19 cellular contexts compared by ENCODE assay signal in genomic region chr16:71758293-71758760, GRCh38. TPM values are rescaled to one million over a fixed set of nuclear protein-coding genes. Genes with fewer than 3 reads are reported as not detected.
DNase-seq lines count a peak whose midpoint lies in the region; ATAC-seq, FAIRE-seq and TF ChIP-seq lines count a peak whose summit lies in the region.
"Had no signal": no experiment of that assay in that cellular context is flagged by ENCODE, and none has a peak within 500 bp of the region (broad histone marks: within the 10 kb centered on the region; RNA-seq: fewer than 3 reads in every experiment).

No MANE protein-coding gene starts in this region.

- POLR2A ChIA-PET in A549 (lab: Yijun Ruan, JAX) (no interaction called here), HepG2 (lab: Yijun Ruan, JAX) (no interaction called here)

- H3K9me3 ChIP-seq in A549, result no peaks in the 10 kb centered on the region
- H3K9me3 ChIP-seq in heart left ventricle, result no peaks in the 10 kb centered on the region
- H3K9me3 ChIP-seq in HepG2 (ENCODE audit: low read length), result no peaks in the 10 kb centered on the region
- H3K9me3 ChIP-seq: BE2C, SJSA1 had no signal

- TF ChIP-seq CTCF in A549 (IDR thresholded peaks at IDR 0.05) (no peak), heart left ventricle (IDR thresholded peaks at IDR 0.05) (no peak), HepG2 (CRISPR knock-in tag; IDR thresholded peaks at IDR 0.05) (no peak)

- H3K27ac ChIP-seq in A549 (no peak overlapping the region), heart left ventricle (no peak overlapping the region), HepG2 (ENCODE audit: extremely low read length, insufficient read depth, low read length) (peak overlapping the region; percentile 20)
- H3K27ac ChIP-seq: SJSA1 had no signal

- FAIRE-seq in A549 (lab: Jason Lieb, UNC) (no peak), HTR-8/SVneo (lab: Jason Lieb, UNC) (peak; percentile 90), HepG2 (lab: Jason Lieb, UNC) (peak; percentile 81)
- FAIRE-seq: H1 had no signal

- CTCF ChIA-PET in A549 (lab: Yijun Ruan, JAX), result no interaction called here
- CTCF ChIA-PET in HepG2 (lab: Yijun Ruan, JAX; ENCODE audit: low intra/inter-chr PET ratio, low total read pairs), result no interaction called here

- no peaks in the 10 kb centered on the region for H3K4me1 ChIP-seq in A549
- peaks cover 0 to 9% (median 0%) of the 10 kb centered on the region in 12 donors for H3K4me1 ChIP-seq in heart left ventricle
- H3K4me1 ChIP-seq in HepG2 (ENCODE audit: insufficient read depth, low read length), result peaks cover 17% of the 10 kb centered on the region
- H3K4me1 ChIP-seq: BE2C had no signal

- H3K79me2 ChIP-seq in HepG2 (ENCODE audit: insufficient read depth, low read length), result no peaks in the 10 kb centered on the region

- TF ChIP-seq RAD21 in A549 (conservative IDR thresholded peaks at IDR 0.05 in 1 of 2, IDR thresholded peaks at IDR 0.05 in 1 of 2) (no peak), HepG2 (CRISPR knock-in tag; IDR thresholded peaks at IDR 0.05) (no peak)

- TF ChIP-seq EP300 in A549 (IDR thresholded peaks at IDR 0.05) (no peak), HepG2 (IDR thresholded peaks at IDR 0.05; ENCODE audit: low read depth in 2 of 2, low read length in 2 of 2) (no peak), HepG2 (CRISPR knock-in tag; IDR thresholded peaks at IDR 0.05; ENCODE audit: borderline replicate concordance) (no peak)

- no peak for ATAC-seq in A549
- peak; percentile 79 to 94 (median 86) for ATAC-seq in heart left ventricle
- ATAC-seq in HepG2, result peak; percentile 88
- ATAC-seq: CD8-positive, alpha-beta T cell had no signal

- TF ChIP-seq POLR2A in A549 (IDR thresholded peaks at IDR 0.05; ENCODE audit: low read length) (no peak), heart left ventricle (IDR thresholded peaks at IDR 0.05) (no peak), HepG2 (IDR thresholded peaks at IDR 0.05; ENCODE audit: insufficient read depth in 1 of 2, low read depth in 2 of 2, low read length in 2 of 2) (no peak)

- no TSS peak for BruUV-seq in HepG2 (replicated peaks; lab: Mats Ljungman, UMichigan)

- WGBS in A549 (ENCODE audit: missing lambda C conversion rate), result 82% methylated on average over 5 of the region's 5 CpGs
- WGBS in heart left ventricle, 4 donors, result 40 to 63% (median 57%) methylated on average over 5 of the region's 5 CpGs
- 47% methylated on average over 5 of the region's 5 CpGs for WGBS in HepG2 (ENCODE audit: low lambda C conversion rate)

- H2AFZ ChIP-seq in HepG2 (ENCODE audit: low read length), result no peak overlapping the region

- intact Hi-C loops in heart left ventricle (cut with DNase I) (no loop called here), HepG2 (cut with micrococcal nuclease; ENCODE audit: unreplicated experiment) (no loop called here)

- H3K4me2 ChIP-seq in A549 (no peak overlapping the region), HepG2 (ENCODE audit: low read depth, low read length) (peak overlapping the region; percentile 2; the same call in 1 of the 2 replicates)

- DNase-seq in A549 (ENCODE audit: low read depth in 1 of 2, low spot score in 1 of 2) (no peak), HTR-8/SVneo (ENCODE audit: insufficient read length, low spot score) (no peak), heart left ventricle (no peak), HepG2 (ENCODE audit: low spot score) (peak; percentile 41), HUDEP-2 (lab: John Stamatoyannopoulos, UW; ENCODE audit: unreplicated experiment in 76 of 76) (no peak), NCI-H526 treated with DMSO at 0.1 percent for 48 hours (lab: John Stamatoyannopoulos, UW) (no peak), NAMALWA (ENCODE audit: low spot score) (no peak)
- DNase-seq: BE2C; CD8-positive, alpha-beta T cell; HFFc6; Karpas-422; NCI-H1417; NCI-H2029; NCI-H510A treated with DMSO at 0.1 percent for 48 hours; NK-92 treated with Interleukin-12 subunit alpha and Interleukin-12 subunit beta, amount 100 ng/mL, for 24 hours; OCI-M1; RPMI8226 had no signal

- H4K20me1 ChIP-seq in HepG2 (ENCODE audit: insufficient read depth, low read length), result peaks cover 5% of the 10 kb centered on the region; the same call in 1 of the 2 replicates

- in situ Hi-C loops in HepG2 (cut with HindIII; ENCODE audit: extremely low pct_ligation_motif_present, low pct_unique_long_range_greater_than_20kb), result no loop called here

- H3K9ac ChIP-seq in HepG2 (ENCODE audit: insufficient read depth, low read depth, low read length), result no peak overlapping the region

- H3K27me3 ChIP-seq in heart left ventricle (no peaks in the 10 kb centered on the region), HepG2 (ENCODE audit: control insufficient read depth in 1 of 2, insufficient read depth in 2 of 2, low read length in 2 of 2) (no peaks in the 10 kb centered on the region)
- H3K27me3 ChIP-seq: BE2C, SJSA1 had no signal

- H3K36me3 ChIP-seq in heart left ventricle, result peaks cover 0 to 100% (median 100%) of the 10 kb centered on the region in 9 donors
- H3K36me3 ChIP-seq in HepG2 (replicated peaks in 1 of 2; ENCODE audit: control insufficient read depth in 1 of 2, insufficient read depth in 2 of 2, low read length in 2 of 2), result peaks cover 30 to 69% of the 10 kb centered on the region in 2 experiments

- no peak overlapping the region for H3K4me3 ChIP-seq in A549
- H3K4me3 ChIP-seq in heart left ventricle, result no peak overlapping the region
- no peak overlapping the region for H3K4me3 ChIP-seq in HepG2 (replicated peaks in 1 of 3; ENCODE audit: insufficient read depth in 1 of 3, low read depth in 2 of 3, low read length in 3 of 3)
- H3K4me3 ChIP-seq: SJSA1 had no signal

RNA-seq across cellular contexts. Expression of gene PHLPP2, which starts 33.8 kb away (rescaled TPM):
- polyA plus RNA-seq in A549 (2011; rRNA removed) (11.3 and 12.6 TPM in 2 replicates), A549 (2017; fragmentation: RNase III; extraction: RNeasy Plus Mini Kit Qiagen cat#74134 plus additional on column Dnase treatment) (7.9 to 8.2 TPM (median 8.0 TPM) in 3 replicates), heart left ventricle (1 to 10 TPM in 1 of 2 donors, under 1 TPM in 1; 0.99 to 1.6 TPM), HepG2 (2011; rRNA removed) (8.9 and 13.8 TPM in 2 replicates)
- polyA plus RNA-seq in A549 (2012; cell fraction: cytosol; rRNA removed), result 5.3 and 6.5 TPM in 2 replicates
- polyA plus RNA-seq in A549 (2012; cell fraction: nucleus; rRNA removed), result 7.4 and 8.8 TPM in 2 replicates
- polyA minus RNA-seq in A549 (2011; rRNA and poly(A)+ RNA removed), result 27.6 and 29.4 TPM in 2 replicates
- total RNA-seq in heart left ventricle (1 to 10 TPM; 2.5 to 7.4 (median 3.6) TPM), HepG2 (2016; rRNA removed; fragmentation: Illumina TruSeq; extraction: Trizol) (8.9 and 9.6 TPM in 2 replicates)
- total RNA-seq in HepG2 (2016; cell fraction: cytosol; rRNA removed; fragmentation: Illumina TruSeq; extraction: Trizol; ENCODE audit: low read depth), result 11.8 and 13.6 TPM in 2 replicates
- 8.2 and 9.0 TPM in 2 replicates for total RNA-seq in HepG2 (2016; cell fraction: insoluble cytoplasmic fraction; rRNA removed; fragmentation: Illumina TruSeq; extraction: Trizol)
- 7.0 and 7.7 TPM in 2 replicates for total RNA-seq in HepG2 (2016; cell fraction: membrane; rRNA removed; fragmentation: Illumina TruSeq; extraction: Trizol)
- 10.5 and 11.4 TPM in 2 replicates for total RNA-seq in HepG2 (2016; cell fraction: nucleus; rRNA removed; fragmentation: Illumina TruSeq; extraction: Trizol)
- 6.1 and 9.0 TPM in 2 replicates for polyA plus RNA-seq in HepG2 (2011; cell fraction: cytosol; rRNA removed)
- polyA plus RNA-seq in HepG2 (2011; cell fraction: nucleus; rRNA removed), result 10.8 and 14.3 TPM in 2 replicates
- polyA plus RNA-seq in HepG2 (2012), result 5.4 and 5.8 TPM in 2 replicates
- 0.49 and 0.51 TPM in 2 replicates for polyA plus RNA-seq in HepG2 (2016; cell fraction: cytosol; fragmentation: Illumina TruSeq; extraction: Trizol; ENCODE audit: low read depth)
- 4.9 and 5.3 TPM in 2 replicates for polyA plus RNA-seq in HepG2 (2016; cell fraction: insoluble cytoplasmic fraction; fragmentation: Illumina TruSeq; extraction: Trizol; ENCODE audit: low read depth)
- polyA plus RNA-seq in HepG2 (2016; cell fraction: membrane; fragmentation: Illumina TruSeq; extraction: Trizol; ENCODE audit: low read depth), result 0.70 and 0.99 TPM in 2 replicates
- 10.8 and 11.1 TPM in 2 replicates for polyA plus RNA-seq in HepG2 (2016; cell fraction: nucleus; fragmentation: Illumina TruSeq; extraction: Trizol; ENCODE audit: insufficient read depth, low read depth)
- polyA minus RNA-seq in HepG2 (2011; rRNA and poly(A)+ RNA removed; ENCODE audit: low replicate concordance), result 27.4 and 35.4 TPM in 2 replicates
- polyA minus RNA-seq in HepG2 (2011; cell fraction: cytosol; rRNA and poly(A)+ RNA removed), result 14.7 and 18.3 TPM in 2 replicates
- 23.0 and 30.5 TPM in 2 replicates for polyA minus RNA-seq in HepG2 (2011; cell fraction: nucleus; rRNA and poly(A)+ RNA removed)

RNA-seq across cellular contexts. Expression of gene AP1G1, which starts 50.3 kb away (rescaled TPM):
- polyA plus RNA-seq in A549 (2011; rRNA removed) (85.6 and 98.0 TPM in 2 replicates), A549 (2017; fragmentation: RNase III; extraction: RNeasy Plus Mini Kit Qiagen cat#74134 plus additional on column Dnase treatment) (38.1 to 40.7 TPM (median 38.6 TPM) in 3 replicates), heart left ventricle (10 to 100 TPM; 10.5 to 33.0 TPM), HepG2 (2011; rRNA removed) (58.8 and 62.2 TPM in 2 replicates)
- 24.0 and 27.9 TPM in 2 replicates for polyA plus RNA-seq in A549 (2012; cell fraction: cytosol; rRNA removed)
- polyA plus RNA-seq in A549 (2012; cell fraction: nucleus; rRNA removed), result 31.3 and 54.0 TPM in 2 replicates
- polyA minus RNA-seq in A549 (2011; rRNA and poly(A)+ RNA removed), result 158 and 173 TPM in 2 replicates
- total RNA-seq in heart left ventricle (10 to 100 TPM; 32.1 to 60.5 (median 37.1) TPM), HepG2 (2016; rRNA removed; fragmentation: Illumina TruSeq; extraction: Trizol) (66.2 and 87.1 TPM in 2 replicates)
- 7.1 TPM in 2 replicates for total RNA-seq in HepG2 (2016; cell fraction: cytosol; rRNA removed; fragmentation: Illumina TruSeq; extraction: Trizol; ENCODE audit: low read depth)
- 66.4 and 87.7 TPM in 2 replicates for total RNA-seq in HepG2 (2016; cell fraction: insoluble cytoplasmic fraction; rRNA removed; fragmentation: Illumina TruSeq; extraction: Trizol)
- 21.0 and 22.8 TPM in 2 replicates for total RNA-seq in HepG2 (2016; cell fraction: membrane; rRNA removed; fragmentation: Illumina TruSeq; extraction: Trizol)
- total RNA-seq in HepG2 (2016; cell fraction: nucleus; rRNA removed; fragmentation: Illumina TruSeq; extraction: Trizol), result 90.7 and 111 TPM in 2 replicates
- polyA plus RNA-seq in HepG2 (2011; cell fraction: cytosol; rRNA removed), result 40.7 and 56.1 TPM in 2 replicates
- 69.2 and 80.7 TPM in 2 replicates for polyA plus RNA-seq in HepG2 (2011; cell fraction: nucleus; rRNA removed)
- 41.7 and 51.2 TPM in 2 replicates for polyA plus RNA-seq in HepG2 (2012)
- 2.4 and 3.2 TPM in 2 replicates for polyA plus RNA-seq in HepG2 (2016; cell fraction: cytosol; fragmentation: Illumina TruSeq; extraction: Trizol; ENCODE audit: low read depth)
- 61.2 and 67.4 TPM in 2 replicates for polyA plus RNA-seq in HepG2 (2016; cell fraction: insoluble cytoplasmic fraction; fragmentation: Illumina TruSeq; extraction: Trizol; ENCODE audit: low read depth)
- polyA plus RNA-seq in HepG2 (2016; cell fraction: membrane; fragmentation: Illumina TruSeq; extraction: Trizol; ENCODE audit: low read depth), result 9.9 and 10.4 TPM in 2 replicates
- 71.7 and 84.0 TPM in 2 replicates for polyA plus RNA-seq in HepG2 (2016; cell fraction: nucleus; fragmentation: Illumina TruSeq; extraction: Trizol; ENCODE audit: insufficient read depth, low read depth)
- 149 and 155 TPM in 2 replicates for polyA minus RNA-seq in HepG2 (2011; rRNA and poly(A)+ RNA removed; ENCODE audit: low replicate concordance)
- polyA minus RNA-seq in HepG2 (2011; cell fraction: cytosol; rRNA and poly(A)+ RNA removed), result 71.5 and 78.8 TPM in 2 replicates
- 197 and 211 TPM in 2 replicates for polyA minus RNA-seq in HepG2 (2011; cell fraction: nucleus; rRNA and poly(A)+ RNA removed)

Comparison
In these comparisons a context has a peak if more than half of its experiments do, and no peak if none do; other contexts are left out.
1. ATAC-seq: peak in heart left ventricle (4 of 4) and HepG2 (single experiment); none in A549 (0 of 2).
2. Of the 38 proteins assayed by ChIP-seq in both HepG2 and A549: peak only in HepG2: MAX; only in A549: none; in both: MAFK; in neither: 36.